ENCODE assay signal across 9 cellular contexts in the genomic region with DNA sequence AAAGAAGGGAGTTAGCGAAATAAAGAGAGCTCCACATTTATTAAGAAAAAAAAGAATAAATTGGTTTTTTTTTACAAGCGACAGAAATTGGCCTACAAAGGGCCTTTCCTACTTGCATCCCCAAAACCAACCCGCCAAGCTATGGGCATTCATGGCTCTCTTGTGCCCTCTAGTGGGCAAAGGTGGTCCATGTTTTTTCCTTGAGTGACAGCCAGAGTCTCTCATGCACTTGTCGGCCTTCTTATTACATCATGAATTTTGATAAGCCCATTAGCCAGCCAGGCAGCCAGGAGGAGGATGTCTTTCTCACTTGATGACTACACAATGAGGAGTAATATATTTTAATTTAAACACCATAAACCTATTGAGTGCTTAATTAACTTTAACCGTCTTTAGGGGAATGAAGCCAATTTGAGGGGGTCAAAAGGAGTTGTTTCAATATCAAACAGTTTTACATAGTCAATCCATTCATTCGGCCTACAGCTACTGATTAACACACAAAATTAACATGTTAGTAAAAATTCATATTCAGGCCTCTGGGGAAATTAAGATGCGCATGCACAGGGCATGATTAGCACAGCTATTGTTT.
A peak's percentile ranks its signal among the peaks of the same experiment; 100 is the strongest.
DNase-seq lines count a peak whose midpoint lies in the region; ATAC-seq and TF ChIP-seq lines count a peak whose summit lies in the region.
"Had no signal": no experiment of that assay in that cellular context is flagged by ENCODE, and none has a peak within 500 bp of the region (broad histone marks: within the 10 kb centered on the region; RNA-seq: fewer than 3 reads in every experiment).

No MANE protein-coding gene starts in this region.

- intact Hi-C loops in activated CD8-positive, alpha-beta T cell treated with anti-CD3 and anti-CD28 coated beads for 36 hours (cut with micrococcal nuclease): loop anchor here (1.0 kb wide), 1 partner anchor 124 kb away; no protein-coding TSS in a partner anchor

- H3K9me3 ChIP-seq in CD8-positive, alpha-beta memory T cell (ENCODE audit: low read length): no peaks in the 10 kb centered on the region
- H3K9me3 ChIP-seq in effector memory CD4-positive, alpha-beta T cell (ENCODE audit: control insufficient read depth, low read length): no peaks in the 10 kb centered on the region

- no peak overlapping the region for H3K4me3 Mint-ChIP-seq in CD8-positive, alpha-beta memory T cell
- no peak overlapping the region for H3K4me3 Mint-ChIP-seq in activated CD8-positive, alpha-beta T cell treated with anti-CD3 and anti-CD28 coated beads for 36 hours
- no peak overlapping the region for H3K4me3 Mint-ChIP-seq in mesothelial cell of epicardium
- H3K4me3 Mint-ChIP-seq: activated naive CD4-positive, alpha-beta T cell treated with anti-CD3 and anti-CD28 coated beads, Interleukin-2, amount 50 U/mL, for 24 hours had no signal

- CTCF ChIA-PET in CD8-positive, alpha-beta memory T cell (lab: Charles Lee): interaction anchor here (0.8 to 4.4 kb wide), 20 partner anchors 9 to 1069 kb away, joined by 3 to 79 read pairs (median 4); a partner anchor contains a TSS
- CTCF ChIA-PET in activated CD8-positive, alpha-beta T cell treated with anti-CD3 and anti-CD28 coated beads for 36 hours (lab: Charles Lee): interaction anchor here (0.6 to 8.1 kb wide), 39 partner anchors 8 to 1070 kb away, joined by 3 to 201 read pairs (median 3); a partner anchor contains a TSS

- H3K27ac Mint-ChIP-seq in CD8-positive, alpha-beta memory T cell: no peak overlapping the region
- H3K27ac Mint-ChIP-seq in activated CD8-positive, alpha-beta T cell treated with anti-CD3 and anti-CD28 coated beads for 36 hours: no peak overlapping the region
- no peak overlapping the region for H3K27ac Mint-ChIP-seq in mesothelial cell of epicardium
- H3K27ac Mint-ChIP-seq: activated naive CD4-positive, alpha-beta T cell treated with anti-CD3 and anti-CD28 coated beads, Interleukin-2, amount 50 U/mL, for 24 hours had no signal

- H3K27ac ChIP-seq in CD8-positive, alpha-beta memory T cell (ENCODE audit: low read depth, low read length): no peak overlapping the region
- no peak overlapping the region for H3K27ac ChIP-seq in HL-60 (replicated peaks)
- H3K27ac ChIP-seq in effector memory CD4-positive, alpha-beta T cell (ENCODE audit: insufficient read depth, low read length, poor library complexity, severe bottlenecking): no peak overlapping the region

- H3K4me1 Mint-ChIP-seq in CD8-positive, alpha-beta memory T cell: peaks cover 5 to 12% (median 5%) of the 10 kb centered on the region in 3 donors
- H3K4me1 Mint-ChIP-seq in activated CD8-positive, alpha-beta T cell treated with anti-CD3 and anti-CD28 coated beads for 36 hours (ENCODE audit: low read depth): peaks cover 3% of the 10 kb centered on the region
- H3K4me1 Mint-ChIP-seq in mesothelial cell of epicardium: no peaks in the 10 kb centered on the region

- H3K27me3 Mint-ChIP-seq in CD8-positive, alpha-beta memory T cell: peaks cover 8 to 9% of the 10 kb centered on the region in 2 donors
- no peaks in the 10 kb centered on the region for H3K27me3 Mint-ChIP-seq in activated CD8-positive, alpha-beta T cell treated with anti-CD3 and anti-CD28 coated beads for 36 hours
- H3K27me3 Mint-ChIP-seq in mesothelial cell of epicardium (ENCODE audit: low read depth): peaks cover 28% of the 10 kb centered on the region

- no peaks in the 10 kb centered on the region for H3K27me3 ChIP-seq in CD8-positive, alpha-beta memory T cell (ENCODE audit: insufficient read depth, low read length, poor library complexity, severe bottlenecking)
- H3K27me3 ChIP-seq in HL-60 (ENCODE audit: insufficient read depth, poor library complexity, severe bottlenecking): peaks cover 7% of the 10 kb centered on the region
- no peaks in the 10 kb centered on the region for H3K27me3 ChIP-seq in effector memory CD4-positive, alpha-beta T cell (replicated peaks; ENCODE audit: control insufficient read depth, insufficient read depth, low read length, poor library complexity, severe bottlenecking)

- H3K9me3 Mint-ChIP-seq in CD8-positive, alpha-beta memory T cell: no peaks in the 10 kb centered on the region
- no peaks in the 10 kb centered on the region for H3K9me3 Mint-ChIP-seq in activated CD8-positive, alpha-beta T cell treated with anti-CD3 and anti-CD28 coated beads for 36 hours
- no peaks in the 10 kb centered on the region for H3K9me3 Mint-ChIP-seq in mesothelial cell of epicardium
- H3K9me3 Mint-ChIP-seq: activated naive CD4-positive, alpha-beta T cell treated with anti-CD3 and anti-CD28 coated beads, Interleukin-2, amount 50 U/mL, for 24 hours had no signal

- no peaks in the 10 kb centered on the region for H3K4me1 ChIP-seq in CD8-positive, alpha-beta memory T cell (ENCODE audit: insufficient read depth, low read length)
- H3K4me1 ChIP-seq in effector memory CD4-positive, alpha-beta T cell (ENCODE audit: control insufficient read depth, insufficient read depth, low read length, poor library complexity, severe bottlenecking): no peaks in the 10 kb centered on the region

- H3K36me3 ChIP-seq in CD8-positive, alpha-beta memory T cell (ENCODE audit: insufficient read depth, low read length): no peaks in the 10 kb centered on the region
- no peaks in the 10 kb centered on the region for H3K36me3 ChIP-seq in effector memory CD4-positive, alpha-beta T cell (ENCODE audit: control insufficient read depth, insufficient read depth, low read length)

- peak; percentile 59 to 79 (median 69) for DNase-seq in CD8-positive, alpha-beta memory T cell
- DNase-seq in HL-60 (ENCODE audit: low read depth in 1 of 2, low spot score in 1 of 2): peak; percentile 61 to 79
- DNase-seq in NCI-H82 treated with DMSO at 0.1 percent for 48 hours (lab: John Stamatoyannopoulos, UW; ENCODE audit: unreplicated experiment): peak; percentile 86
- DNase-seq in activated CD8-positive, alpha-beta T cell treated with anti-CD3 and anti-CD28 coated beads for 36 hours: peak; percentile 89
- DNase-seq in effector memory CD4-positive, alpha-beta T cell: peak; percentile 49 to 66 (median 50)
- peak; percentile 45 to 87 for DNase-seq in mesothelial cell of epicardium (ENCODE audit: low spot score in 2 of 2, unreplicated experiment in 2 of 2)
- peak; percentile 51 to 64 for DNase-seq in stimulated activated CD8-positive, alpha-beta memory T cell treated with anti-CD3 and anti-CD28 coated beads, Interleukin-2, amount 100 ng/mL, for 48 hours (ENCODE audit: low read depth in 2 of 2)

- no peak overlapping the region for H3K4me3 ChIP-seq in CD8-positive, alpha-beta memory T cell (ENCODE audit: low read length)
- no peak overlapping the region for H3K4me3 ChIP-seq in HL-60 (replicated peaks; ENCODE audit: insufficient read depth, low read length)
- no peak overlapping the region for H3K4me3 ChIP-seq in effector memory CD4-positive, alpha-beta T cell (ENCODE audit: insufficient read depth, low read depth, low read length, poor library complexity, severe bottlenecking)

- peaks cover 0 to 1% (median 0%) of the 10 kb centered on the region in 3 donors for H3K36me3 Mint-ChIP-seq in CD8-positive, alpha-beta memory T cell
- no peaks in the 10 kb centered on the region for H3K36me3 Mint-ChIP-seq in activated CD8-positive, alpha-beta T cell treated with anti-CD3 and anti-CD28 coated beads for 36 hours (ENCODE audit: low read depth)
- no peaks in the 10 kb centered on the region for H3K36me3 Mint-ChIP-seq in mesothelial cell of epicardium
- H3K36me3 Mint-ChIP-seq: activated naive CD4-positive, alpha-beta T cell treated with anti-CD3 and anti-CD28 coated beads, Interleukin-2, amount 50 U/mL, for 24 hours had no signal

- POLR2A ChIA-PET in CD8-positive, alpha-beta memory T cell (lab: Charles Lee): no interaction called here
- POLR2A ChIA-PET in activated CD8-positive, alpha-beta T cell treated with anti-CD3 and anti-CD28 coated beads for 36 hours (lab: Charles Lee): interaction anchor here (0.6 kb wide), 1 partner anchor 147 kb away, joined by 3 read pairs; no protein-coding TSS in a partner anchor

- TF ChIP-seq CTCF in HL-60 (IDR thresholded peaks at IDR 0.05; ENCODE audit: insufficient read depth, low read length): peak; percentile 76
- peak; percentile 88 for TF ChIP-seq CTCF in activated CD8-positive, alpha-beta T cell treated with anti-CD3 and anti-CD28 coated beads for 36 hours (IDR thresholded peaks at IDR 0.05)
- TF ChIP-seq CTCF in mesothelial cell of epicardium (IDR thresholded peaks at IDR 0.05; ENCODE audit: unreplicated experiment): peak; percentile 94

- ATAC-seq in GM19452 (IDR thresholded peaks at IDR 0.05; ENCODE audit: unreplicated experiment): peak; percentile 71
- ATAC-seq in activated CD8-positive, alpha-beta T cell treated with anti-CD3 and anti-CD28 coated beads for 36 hours: peak; percentile 90
